Comparison of ENCODE assay signal across 20 cellular contexts in genomic region chr5:107554776-107555424, GRCh38.
DNase-seq lines count a peak whose midpoint lies in the region; ATAC-seq and TF ChIP-seq lines count a peak whose summit lies in the region.
"Had no signal": no experiment of that assay in that cellular context is flagged by ENCODE, and none has a peak within 500 bp of the region (broad histone marks: within the 10 kb centered on the region; RNA-seq: fewer than 3 reads in every experiment).

No MANE protein-coding gene starts in this region.

- H3T11ph ChIP-seq in H9 (ENCODE audit: low read length) = no peak overlapping the region

- H2AFZ ChIP-seq in H9 (ENCODE audit: low read length) = no peak overlapping the region

- no peak overlapping the region for H3K4ac ChIP-seq in H9 (ENCODE audit: low read depth, low read length)

- no peak overlapping the region for H4K5ac ChIP-seq in H9 (ENCODE audit: insufficient read length, low read depth, low read length)

- no peak overlapping the region for H3K18ac ChIP-seq in H9 (ENCODE audit: insufficient read length, low read depth, low read length)

- no peak overlapping the region for H3K14ac ChIP-seq in H9 (ENCODE audit: insufficient read depth, low read length)

- no peaks in the 10 kb centered on the region for H3K27me3 Mint-ChIP-seq in H9 (ENCODE audit: low read depth)
- H3K27me3 Mint-ChIP-seq: CD4-positive, alpha-beta memory T cell had no signal

- no peak overlapping the region for H4K91ac ChIP-seq in H9 (ENCODE audit: insufficient read length, low read depth, low read length)

- 64% methylated on average over 7 of the region's 7 CpGs for WGBS in right cardiac atrium
- no CpG with 5 or more reads among the region's 7 CpGs for WGBS in H9 (ENCODE audit: extremely low coverage, insufficient read length, low lambda C conversion rate)

- H3K36me3 Mint-ChIP-seq in H9 (ENCODE audit: insufficient read depth in 1 of 3, low read depth in 3 of 3) = no peaks in the 10 kb centered on the region
- H3K36me3 Mint-ChIP-seq: CD4-positive, alpha-beta memory T cell had no signal

- H3K4me3 Mint-ChIP-seq in H9 = no peak overlapping the region
- H3K4me3 Mint-ChIP-seq: CD4-positive, alpha-beta memory T cell had no signal

- no peaks in the 10 kb centered on the region for H3K79me2 ChIP-seq in H9 (ENCODE audit: insufficient read depth, low read length)

- H4K8ac ChIP-seq in H9 (replicated peaks; ENCODE audit: insufficient read length, low read depth, low read length) = no peak overlapping the region

- DNase-seq in DMS 273 (lab: John Stamatoyannopoulos, UW; ENCODE audit: unreplicated experiment) = peak; percentile 87
- DNase-seq in NCI-H446 (lab: John Stamatoyannopoulos, UW) = peak; percentile 25 to 61
- DNase-seq in right cardiac atrium = no peak
- DNase-seq in SW 1271 (lab: John Stamatoyannopoulos, UW) = no peak
- no peak for DNase-seq in NOMO-1 treated with dmso at 0.1 percent for 144 hours (lab: John Stamatoyannopoulos, UW; ENCODE audit: unreplicated experiment)
- DNase-seq in H9 = no peak
- DNase-seq in head of caudate nucleus = no peak
- DNase-seq: activated effector memory CD4-positive, alpha-beta T cell treated with Interleukin-2 at 50 U/mL for 16 hours; adrenal gland; CD4-positive, alpha-beta memory T cell; lower lobe of right lung; NCI-H1105; NK-92 treated with Interleukin-12 subunit alpha and Interleukin-12 subunit beta, amount 100 ng/mL, for 24 hours; SIG-M5; stimulated activated CD4-positive, alpha-beta T cell treated with anti-CD3 and anti-CD28 coated beads, Interleukin-4, amount 100 ng/mL, for 1 hour; T1000 had no signal

- no peaks in the 10 kb centered on the region for H3K4me1 ChIP-seq in right cardiac atrium (ENCODE audit: control insufficient read depth, insufficient read depth, low read length)
- no peaks in the 10 kb centered on the region for H3K4me1 ChIP-seq in H9 (ENCODE audit: insufficient read depth, low read length)
- H3K4me1 ChIP-seq: adrenal gland had no signal

- no peak overlapping the region for H3K4me2 ChIP-seq in H9 (ENCODE audit: insufficient read depth, insufficient read length, low read length)

- intact Hi-C loops in right cardiac atrium (cut with DNase I) = no loop called here
- intact Hi-C loops in head of caudate nucleus (cut with DNase I) = no loop called here

- H2BK20ac ChIP-seq in H9 (ENCODE audit: low read depth, low read length, poor library complexity, severe bottlenecking) = no peak overlapping the region

- H2BK5ac ChIP-seq in H9 (ENCODE audit: insufficient read length, low read length) = no peak overlapping the region

- H3K4me3 ChIP-seq in right cardiac atrium (ENCODE audit: low read length) = no peak overlapping the region
- H3K4me3 ChIP-seq: adrenal gland, cardiac muscle cell, lower lobe of right lung, skin epidermis had no signal

- H3K27ac Mint-ChIP-seq in H9 = peak overlapping the region in 1 of 3 experiments; percentile 16; a peak in 1 of 7 replicates
- H3K27ac Mint-ChIP-seq: CD4-positive, alpha-beta memory T cell had no signal

- no peak for TF ChIP-seq CTCF in H9 (conservative IDR thresholded peaks at IDR 0.05)

- H4K20me1 ChIP-seq in H9 (ENCODE audit: control insufficient read depth, insufficient read depth, insufficient read length) = no peaks in the 10 kb centered on the region

- H3K9ac ChIP-seq in H9 (ENCODE audit: extremely low read depth, insufficient read length, low read length) = no peak overlapping the region

- peaks cover 49 to 56% of the 10 kb centered on the region in 2 experiments for H3K4me1 Mint-ChIP-seq in H9
- H3K4me1 Mint-ChIP-seq: CD4-positive, alpha-beta memory T cell had no signal

- no peak overlapping the region for H2BK12ac ChIP-seq in H9 (ENCODE audit: insufficient read length, low read depth, low read length)

- ATAC-seq in SK-N-SH treated with all-trans-retinoic acid at 6 μM for 48 hours (peak; percentile 77), right cardiac atrium (peak in 1 of 2 donors; percentile 46)
- ATAC-seq: HCT116, lower lobe of right lung had no signal

- H3K27ac ChIP-seq in right cardiac atrium (ENCODE audit: low read length) (peak overlapping the region; percentile 30), H9 (ENCODE audit: insufficient read length, low read depth, low read length) (no peak overlapping the region)
- H3K27ac ChIP-seq: adrenal gland, cardiac muscle cell, lower lobe of right lung, skin epidermis had no signal

- H3K9me3 Mint-ChIP-seq in H9 = no peaks in the 10 kb centered on the region
- H3K9me3 Mint-ChIP-seq: CD4-positive, alpha-beta memory T cell had no signal

- no peaks in the 10 kb centered on the region for H3K9me3 ChIP-seq in right cardiac atrium (ENCODE audit: control insufficient read depth, low read length)
- H3K9me3 ChIP-seq in H9 (ENCODE audit: control insufficient read depth, low read depth, low read length) = no peaks in the 10 kb centered on the region
- H3K9me3 ChIP-seq: adrenal gland, lower lobe of right lung had no signal

- H3K23ac ChIP-seq in H9 (ENCODE audit: insufficient read length, low read depth, low read length) = no peak overlapping the region

- no peak overlapping the region for H2BK120ac ChIP-seq in H9 (ENCODE audit: low read depth, low read length, poor library complexity, severe bottlenecking)

- H2AK5ac ChIP-seq in H9 (ENCODE audit: insufficient read length, low read length) = no peak overlapping the region

- H3K56ac ChIP-seq in H9 (ENCODE audit: insufficient read length, low read depth, low read length) = no peak overlapping the region

- no peak overlapping the region for H2BK15ac ChIP-seq in H9 (ENCODE audit: low read depth, low read length)

- H3K27me3 ChIP-seq in right cardiac atrium (ENCODE audit: control insufficient read depth, insufficient read depth) (no peaks in the 10 kb centered on the region), H9 (ENCODE audit: insufficient read depth, low read length) (no peaks in the 10 kb centered on the region)
- H3K27me3 ChIP-seq: adrenal gland, cardiac muscle cell had no signal

- no peaks in the 10 kb centered on the region for H3K79me1 ChIP-seq in H9 (ENCODE audit: insufficient read depth, low read depth, low read length, poor library complexity, severe bottlenecking)

- H3K23me2 ChIP-seq in H9 (ENCODE audit: insufficient read length, low read depth, low read length, poor library complexity, severe bottlenecking) = no peaks in the 10 kb centered on the region

TF ChIP-seq in SK-N-SH treated with all-trans-retinoic acid at 6 μM for 48 hours, 23 proteins besides CTCF, POLR2A, EP300 and RAD21 (continues in another document):
- TF ChIP-seq BACH2 (CRISPR knock-in tag; IDR thresholded peaks at IDR 0.05; ENCODE audit: borderline replicate concordance) = no peak
- TF ChIP-seq ISL1 (CRISPR knock-in tag; IDR thresholded peaks at IDR 0.05) = peak; percentile 82
- no peak for TF ChIP-seq ZFP30 (CRISPR knock-in tag; IDR thresholded peaks at IDR 0.05)
- peak; percentile 95 for TF ChIP-seq TSHZ2 (CRISPR knock-in tag; IDR thresholded peaks at IDR 0.05)
- TF ChIP-seq GLIS3 (CRISPR knock-in tag; IDR thresholded peaks at IDR 0.05) = peak; percentile 76; the same call in 1 of the 2 replicates
- peak; percentile 76; the same call in 1 of the 2 replicates for TF ChIP-seq SNAI2 (CRISPR knock-in tag; IDR thresholded peaks at IDR 0.05)
- TF ChIP-seq TOX (CRISPR knock-in tag; IDR thresholded peaks at IDR 0.05; ENCODE audit: borderline replicate concordance) = no peak
- TF ChIP-seq TCF4 (CRISPR knock-in tag; IDR thresholded peaks at IDR 0.05; ENCODE audit: borderline replicate concordance) = peak; percentile 77; the same call in 1 of the 2 replicates
- TF ChIP-seq ZNF8 (CRISPR knock-in tag; IDR thresholded peaks at IDR 0.05) = no peak
- no peak for TF ChIP-seq ZFP3 (CRISPR knock-in tag; IDR thresholded peaks at IDR 0.05)
- TF ChIP-seq PATZ1 (CRISPR knock-in tag; IDR thresholded peaks at IDR 0.05; ENCODE audit: borderline replicate concordance) = peak; percentile 31; the same call in 1 of the 2 replicates
- TF ChIP-seq PPARA (CRISPR knock-in tag; IDR thresholded peaks at IDR 0.05; ENCODE audit: borderline replicate concordance) = no peak
- no peak for TF ChIP-seq ESRRG (CRISPR knock-in tag; IDR thresholded peaks at IDR 0.05)
- no peak for TF ChIP-seq ZC3H10 (CRISPR knock-in tag; IDR thresholded peaks at IDR 0.05)

Comparison
In these comparisons a context has a peak if more than half of its experiments do, and no peak if none do; other contexts are left out.
1. DNase-seq: peak in DMS 273 (single experiment) and NCI-H446 (2 of 2); none in right cardiac atrium (0 of 3), SW 1271 (0 of 2), NOMO-1 treated with dmso at 0.1 percent for 144 hours (single experiment), H9 (single experiment) and head of caudate nucleus (0 of 42).